Comparison of ENCODE assay signal across 22 cellular contexts in genomic region chr5:25393957-25394356, GRCh38.
DNase-seq lines count a peak whose midpoint lies in the region; ATAC-seq and TF ChIP-seq lines count a peak whose summit lies in the region.
"Had no signal": no experiment of that assay in that cellular context is flagged by ENCODE, and none has a peak within 500 bp of the region (broad histone marks: within the 10 kb centered on the region; RNA-seq: fewer than 3 reads in every experiment).

No MANE protein-coding gene starts in this region.

- ATAC-seq in HG03095 (IDR thresholded peaks at IDR 0.05; ENCODE audit: unreplicated experiment), result no peak
- ATAC-seq: GM12878, HCT116 had no signal

- H3K27ac ChIP-seq in HUES6 (ENCODE audit: low read depth, low read length) (0 out of 2 replicates have a peak overlapping the region, but pooled peaks have one; percentile 1), SU-DHL-6 (ENCODE audit: low read depth, low read length) (no peak overlapping the region)
- H3K27ac ChIP-seq: 22Rv1; BLaER1 treated with 17β-estradiol and CSF1 and Interleukin-3, amounts not matched to agents 10 nM and 100 nM; GM23248 had no signal

- H3K27me3 ChIP-seq in HUES6 (ENCODE audit: control insufficient read depth, insufficient read depth, low read length), result no peaks in the 10 kb centered on the region
- H3K27me3 ChIP-seq in SU-DHL-6 (ENCODE audit: low read length), result no peaks in the 10 kb centered on the region
- H3K27me3 ChIP-seq: BE2C; BLaER1 treated with 17β-estradiol and CSF1 and Interleukin-3, amounts not matched to agents 10 nM and 100 nM had no signal

- no peaks in the 10 kb centered on the region for H3K9me2 ChIP-seq in SU-DHL-6 (replicated peaks; ENCODE audit: insufficient read depth, low read length)

- DNase-seq in NCI-H446 treated with DMSO at 0.1 percent for 48 hours (lab: John Stamatoyannopoulos, UW) (peak; percentile 51), NCI-H446 (lab: John Stamatoyannopoulos, UW) (no peak), HEK293T (ENCODE audit: extremely low spot score) (no peak)
- DNase-seq: ACHN; AML-193; BE2C; CD4-positive, alpha-beta T cell; CD8-positive, alpha-beta memory T cell; DMS 273 treated with DMSO at 0.1 percent for 48 hours; DMS79; EL; GDM1; GM23248; H7; HFFc6 had no signal

- H3K9ac ChIP-seq in HUES6 (ENCODE audit: low read length) (no peak overlapping the region), SU-DHL-6 (ENCODE audit: low read length) (no peak overlapping the region)
- H3K9ac ChIP-seq: BLaER1 treated with 17β-estradiol and CSF1 and Interleukin-3, amounts not matched to agents 10 nM and 100 nM; GM23248 had no signal

- H3K36me3 ChIP-seq in HUES6 (ENCODE audit: control insufficient read depth, insufficient read depth, low read length), result 0 out of 2 replicates have a peak, but pooled peaks cover 2% of the 10 kb centered on the region
- H3K36me3 ChIP-seq in SU-DHL-6 (ENCODE audit: low read length), result no peaks in the 10 kb centered on the region
- H3K36me3 ChIP-seq: BE2C; BLaER1 treated with 17β-estradiol and CSF1 and Interleukin-3, amounts not matched to agents 10 nM and 100 nM had no signal

- POLR2A ChIA-PET in HEK293T (lab: Yijun Ruan, JAX), result no interaction called here

- CTCF ChIA-PET in HEK293T (lab: Yijun Ruan, JAX), result no interaction called here

- H4K20me1 ChIP-seq in SU-DHL-6 (ENCODE audit: low read depth, low read length), result no peaks in the 10 kb centered on the region
- H4K20me1 ChIP-seq: BLaER1 treated with 17β-estradiol and CSF1 and Interleukin-3, amounts not matched to agents 10 nM and 100 nM had no signal

- H3F3A ChIP-seq in SU-DHL-6 (ENCODE audit: insufficient read depth), result no peaks in the 10 kb centered on the region

- H3K79me2 ChIP-seq in SU-DHL-6 (ENCODE audit: insufficient read depth, low read length), result no peaks in the 10 kb centered on the region

- H3K9me3 ChIP-seq in HUES6 (ENCODE audit: control insufficient read depth, insufficient read depth, low read depth, low read length) (no peaks in the 10 kb centered on the region; the same call in 1 of the 2 replicates), SU-DHL-6 (ENCODE audit: insufficient read depth, low read length) (no peaks in the 10 kb centered on the region)
- H3K9me3 ChIP-seq: BE2C; BLaER1 treated with 17β-estradiol and CSF1 and Interleukin-3, amounts not matched to agents 10 nM and 100 nM had no signal

- peak overlapping the region; percentile 49 for H2AFZ ChIP-seq in SU-DHL-6 (ENCODE audit: low read depth, low read length, severe bottlenecking)
- H2AFZ ChIP-seq: GM23248 had no signal

- no peak for TF ChIP-seq CTCF in SU-DHL-6 (IDR thresholded peaks at IDR 0.05; ENCODE audit: insufficient read depth, low read length, poor library complexity, severe bottlenecking)

- H3K4me3 ChIP-seq in HUES6 (ENCODE audit: low read depth, low read length) (no peak overlapping the region), SU-DHL-6 (ENCODE audit: insufficient read depth, low read length, poor library complexity, severe bottlenecking) (no peak overlapping the region)
- H3K4me3 ChIP-seq: BLaER1 treated with 17β-estradiol and CSF1 and Interleukin-3, amounts not matched to agents 10 nM and 100 nM; GM12878; GM23248 had no signal

- no peaks in the 10 kb centered on the region; the same call in 1 of the 2 replicates for H3K4me1 ChIP-seq in HUES6 (ENCODE audit: control insufficient read depth, insufficient read depth, low read length)
- H3K4me1 ChIP-seq: BE2C; BLaER1 treated with 17β-estradiol and CSF1 and Interleukin-3, amounts not matched to agents 10 nM and 100 nM had no signal

- H3K4me2 ChIP-seq in SU-DHL-6 (ENCODE audit: low read depth, low read length, poor library complexity, severe bottlenecking), result no peak overlapping the region
- H3K4me2 ChIP-seq: BLaER1 treated with 17β-estradiol and CSF1 and Interleukin-3, amounts not matched to agents 10 nM and 100 nM had no signal

TF ChIP-seq in HEK293T, 16 proteins besides CTCF, POLR2A, EP300 and RAD21:
- no peak for TF ChIP-seq HDGF (IDR thresholded peaks at IDR 0.05; ENCODE audit: borderline replicate concordance)
- no peak for TF ChIP-seq CTBP1 (IDR thresholded peaks at IDR 0.05; ENCODE audit: borderline replicate concordance)
- no peak for TF ChIP-seq PKNOX1 (IDR thresholded peaks at IDR 0.05)
- TF ChIP-seq TARDBP (IDR thresholded peaks at IDR 0.05), result no peak
- no peak for TF ChIP-seq ELF4 (IDR thresholded peaks at IDR 0.05)
- no peak for TF ChIP-seq NFRKB (IDR thresholded peaks at IDR 0.05)
